Comparison of ENCODE assay signal across 9 cellular contexts in the genomic region with DNA sequence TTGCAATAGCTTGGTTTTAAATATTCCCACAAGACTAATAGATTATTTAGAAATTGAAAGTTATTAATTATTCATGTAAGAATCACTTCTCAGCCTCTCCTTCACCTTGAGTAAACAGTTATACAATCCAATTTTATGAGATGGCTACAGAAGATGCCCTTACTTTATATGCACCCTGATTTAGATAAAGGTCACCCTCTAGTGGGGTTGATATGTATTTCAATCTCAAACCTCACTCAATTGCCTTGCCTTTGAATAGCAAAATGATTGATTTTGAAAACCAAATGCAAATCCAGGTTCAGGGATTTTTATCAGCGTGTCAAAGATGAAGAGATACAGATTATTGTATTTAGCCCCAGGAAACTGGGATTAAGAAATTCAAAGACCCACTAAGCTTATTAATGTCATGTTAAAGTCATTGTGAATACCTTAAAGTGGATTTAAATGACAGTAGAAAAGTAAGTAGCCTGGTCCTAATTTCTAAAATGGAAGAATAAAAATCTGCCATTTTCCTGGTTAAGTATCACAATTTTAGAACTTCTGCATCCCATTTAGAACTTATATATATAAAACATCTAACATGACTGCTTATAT.
DNase-seq lines count a peak whose midpoint lies in the region; ATAC-seq, FAIRE-seq and TF ChIP-seq lines count a peak whose summit lies in the region.
"Had no signal": no experiment of that assay in that cellular context is flagged by ENCODE, and none has a peak within 500 bp of the region (broad histone marks: within the 10 kb centered on the region; RNA-seq: fewer than 3 reads in every experiment).

No MANE protein-coding gene starts in this region.

- H3K4me3 ChIP-seq in endothelial cell of umbilical vein (replicated peaks in 1 of 3; ENCODE audit: insufficient read depth in 1 of 3, low read depth in 1 of 3, low read length in 3 of 3) = no peak overlapping the region
- no peak overlapping the region for H3K4me3 ChIP-seq in naive thymus-derived CD4-positive, alpha-beta T cell (ENCODE audit: low read length)
- H3K4me3 ChIP-seq: skin epidermis had no signal

- peak; percentile 88 for ATAC-seq in GM21390 (IDR thresholded peaks at IDR 0.05; ENCODE audit: unreplicated experiment)
- peak; percentile 49 for ATAC-seq in naive thymus-derived CD4-positive, alpha-beta T cell

- H3K4me3 Mint-ChIP-seq in naive thymus-derived CD4-positive, alpha-beta T cell = no peak overlapping the region

- H3K36me3 ChIP-seq in endothelial cell of umbilical vein (ENCODE audit: control insufficient read depth in 2 of 2, extremely low read depth in 1 of 2, insufficient read depth in 2 of 2, low read length in 2 of 2) = no peaks in the 10 kb centered on the region
- no peaks in the 10 kb centered on the region for H3K36me3 ChIP-seq in naive thymus-derived CD4-positive, alpha-beta T cell (ENCODE audit: control insufficient read depth in 2 of 3, insufficient read depth in 3 of 3, low read length in 3 of 3)

- no peaks in the 10 kb centered on the region for H4K20me1 ChIP-seq in endothelial cell of umbilical vein (replicated peaks; ENCODE audit: control insufficient read depth, extremely low read depth, insufficient read depth, low read length)

- H3K79me2 ChIP-seq in endothelial cell of umbilical vein (ENCODE audit: control insufficient read depth, insufficient read depth, low read length) = no peaks in the 10 kb centered on the region

- H3K27me3 Mint-ChIP-seq in naive thymus-derived CD4-positive, alpha-beta T cell = peaks cover 2 to 31% (median 20%) of the 10 kb centered on the region in 5 donors

- H3K27ac Mint-ChIP-seq in naive thymus-derived CD4-positive, alpha-beta T cell = no peak overlapping the region

- DNase-seq in EL (peak; percentile 48), HT-29 (ENCODE audit: low spot score) (peak; percentile 69), OCI-M1 (lab: John Stamatoyannopoulos, UW) (peak; percentile 75), endothelial cell of umbilical vein (ENCODE audit: low read depth, low spot score) (peak; percentile 68), HuH-7.5 (ENCODE audit: low spot score) (no peak)
- peak in 6 of 9 donors; percentile 2 to 39 (median 12) for DNase-seq in naive thymus-derived CD4-positive, alpha-beta T cell
- DNase-seq in stimulated activated CD4-positive, alpha-beta T cell treated with anti-CD3 and anti-CD28 coated beads, Interleukin-1b, Interleukin-23, amount 100 ng/mL, for 48 hours = no peak

- H3K4me1 ChIP-seq in endothelial cell of umbilical vein (ENCODE audit: control insufficient read depth, extremely low read depth, insufficient read depth, low read length) = no peaks in the 10 kb centered on the region
- no peaks in the 10 kb centered on the region for H3K4me1 ChIP-seq in naive thymus-derived CD4-positive, alpha-beta T cell (ENCODE audit: control insufficient read depth in 2 of 2, insufficient read depth in 2 of 2, low read length in 2 of 2)

- CTCF ChIA-PET in endothelial cell of umbilical vein (lab: Charles Lee) = interaction anchor here (0.6 to 7.2 kb wide), 29 partner anchors 10 to 630 kb away, joined by 3 to 129 read pairs (median 4); no protein-coding TSS in a partner anchor
- CTCF ChIA-PET in naive thymus-derived CD4-positive, alpha-beta T cell (lab: Charles Lee) = interaction anchor here (0.6 to 3.6 kb wide), 4 partner anchors 136 to 613 kb away, joined by 3 to 14 read pairs (median 4); no protein-coding TSS in a partner anchor

- no peaks in the 10 kb centered on the region for H3K4me1 Mint-ChIP-seq in naive thymus-derived CD4-positive, alpha-beta T cell

- FAIRE-seq in endothelial cell of umbilical vein (lab: Jason Lieb, UNC) = peak; percentile 84

- H3K27me3 ChIP-seq in endothelial cell of umbilical vein (ENCODE audit: control insufficient read depth in 2 of 2, insufficient read depth in 2 of 2, low read length in 2 of 2) = peaks cover 0 to 3% of the 10 kb centered on the region in 2 experiments
- H3K27me3 ChIP-seq in naive thymus-derived CD4-positive, alpha-beta T cell (ENCODE audit: control insufficient read depth in 2 of 2, insufficient read depth in 2 of 2, low read length in 2 of 2) = no peaks in the 10 kb centered on the region

- no peaks in the 10 kb centered on the region for H3K9me3 ChIP-seq in endothelial cell of umbilical vein (replicated peaks; ENCODE audit: control insufficient read depth, insufficient read depth, low read length)
- H3K9me3 ChIP-seq in naive thymus-derived CD4-positive, alpha-beta T cell (ENCODE audit: control insufficient read depth in 2 of 3, low read length in 3 of 3) = no peaks in the 10 kb centered on the region

- H3K4me2 ChIP-seq in endothelial cell of umbilical vein (ENCODE audit: insufficient read depth, low read length) = no peak overlapping the region

- H3K36me3 Mint-ChIP-seq in naive thymus-derived CD4-positive, alpha-beta T cell = no peaks in the 10 kb centered on the region

- no peak overlapping the region for H3K9ac ChIP-seq in endothelial cell of umbilical vein (replicated peaks; ENCODE audit: extremely low read depth, insufficient read depth, low read length)

- POLR2A ChIA-PET in endothelial cell of umbilical vein (lab: Charles Lee) = no interaction called here
- POLR2A ChIA-PET in naive thymus-derived CD4-positive, alpha-beta T cell (lab: Charles Lee) = no interaction called here

- no peak for TF ChIP-seq POLR2A in endothelial cell of umbilical vein (IDR thresholded peaks at IDR 0.05; ENCODE audit: low read depth, low read length)

- TF ChIP-seq CTCF in endothelial cell of umbilical vein (IDR thresholded peaks at IDR 0.05; ENCODE audit: extremely low read depth in 1 of 2, insufficient read depth in 1 of 2, low read depth in 1 of 2, low read length in 2 of 2) = peak; percentile 35 to 37

- no TSS peak for BruUV-seq in endothelial cell of umbilical vein (replicated peaks; lab: Mats Ljungman, UMichigan)

- H3K27ac ChIP-seq in endothelial cell of umbilical vein (ENCODE audit: insufficient read depth, low read depth, low read length) = no peak overlapping the region
- no peak overlapping the region for H3K27ac ChIP-seq in naive thymus-derived CD4-positive, alpha-beta T cell (ENCODE audit: low read depth, low read length)
- H3K27ac ChIP-seq: skin epidermis had no signal

- no peaks in the 10 kb centered on the region for H3K9me1 ChIP-seq in endothelial cell of umbilical vein (replicated peaks; ENCODE audit: control insufficient read depth, extremely low read depth, insufficient read depth, low read length)

- H2AFZ ChIP-seq in endothelial cell of umbilical vein (ENCODE audit: low read depth, low read length) = no peak overlapping the region

- dilution Hi-C loops in endothelial cell of umbilical vein (cut with MboI; ENCODE audit: extremely low pct_ligation_motif_present, low sequenced_read_pairs) = loop anchor here (25.0 kb wide), 1 partner anchor 245 kb away; no protein-coding TSS in a partner anchor

- no peaks in the 10 kb centered on the region for H3K9me3 Mint-ChIP-seq in naive thymus-derived CD4-positive, alpha-beta T cell

- intact Hi-C loops in endothelial cell of umbilical vein (cut with micrococcal nuclease) = loop anchor here (1.0 to 5.0 kb wide), 6 partner anchors 133 to 613 kb away; a partner anchor contains a TSS
- intact Hi-C loops in naive thymus-derived CD4-positive, alpha-beta T cell (cut with micrococcal nuclease) = loop anchor here (1.0 kb wide), 2 partner anchors 243 to 613 kb away; no protein-coding TSS in a partner anchor

TF ChIP-seq in endothelial cell of umbilical vein, 7 proteins besides CTCF, POLR2A, EP300 and RAD21:
- TF ChIP-seq GATA2 (IDR thresholded peaks at IDR 0.05; ENCODE audit: insufficient read depth, insufficient read length, low read depth, low read length) (no peak), JUN (IDR thresholded peaks at IDR 0.05; ENCODE audit: borderline replicate concordance, insufficient read depth, insufficient read length, low read depth) (no peak), FOS (IDR thresholded peaks at IDR 0.05; ENCODE audit: borderline replicate concordance, insufficient read depth, low read length) (no peak), POLR2AphosphoS5 (IDR thresholded peaks at IDR 0.05; ENCODE audit: insufficient read depth, low read depth, low read length) (no peak), EZH2 (IDR thresholded peaks at IDR 0.05; ENCODE audit: borderline replicate concordance, low read depth, low read length, severe bottlenecking) (no peak), MYC (IDR thresholded peaks at IDR 0.05; ENCODE audit: low read depth, low read length) (no peak)
- TF ChIP-seq, protein P1, sequence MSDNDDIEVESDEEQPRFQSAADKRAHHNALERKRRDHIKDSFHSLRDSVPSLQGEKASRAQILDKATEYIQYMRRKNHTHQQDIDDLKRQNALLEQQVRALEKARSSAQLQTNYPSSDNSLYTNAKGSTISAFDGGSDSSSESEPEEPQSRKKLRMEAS (IDR thresholded peaks at IDR 0.05; ENCODE audit: insufficient read depth, insufficient read length) = no peak

Comparison
In these comparisons a context has a peak if more than half of its experiments do, and no peak if none do; other contexts are left out.
1. DNase-seq: peak in EL (single experiment), HT-29 (single experiment), OCI-M1 (single experiment), endothelial cell of umbilical vein (single experiment) and naive thymus-derived CD4-positive, alpha-beta T cell (6 of 9); none in stimulated activated CD4-positive, alpha-beta T cell treated with anti-CD3 and anti-CD28 coated beads, Interleukin-1b, Interleukin-23, amount 100 ng/mL, for 48 hours (single experiment) and HuH-7.5 (single experiment).